ENCODE assay signal across 10 cellular contexts in the genomic region with DNA sequence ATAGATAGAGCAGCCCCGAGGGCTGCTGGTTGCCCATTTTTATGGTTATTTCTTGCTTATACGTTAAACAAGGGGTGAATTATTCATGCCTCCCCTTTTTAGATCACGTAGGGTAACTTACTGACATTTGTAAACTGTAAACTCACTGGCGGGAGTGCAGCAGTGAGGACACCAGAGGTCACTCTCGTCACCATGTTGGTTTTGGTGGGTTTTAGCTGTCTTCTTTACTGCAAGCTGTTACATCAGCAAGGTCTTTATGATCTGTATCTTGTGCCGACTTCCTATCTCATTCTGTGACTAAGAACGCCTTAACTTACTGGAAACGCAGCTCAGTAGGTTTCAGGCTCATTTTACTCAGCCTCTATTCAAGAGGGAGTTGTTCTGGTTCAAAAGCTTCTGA.
DNase-seq lines count a peak whose midpoint lies in the region; ATAC-seq, FAIRE-seq and TF ChIP-seq lines count a peak whose summit lies in the region.
"Had no signal": no experiment of that assay in that cellular context is flagged by ENCODE, and none has a peak within 500 bp of the region (broad histone marks: within the 10 kb centered on the region; RNA-seq: fewer than 3 reads in every experiment).

No MANE protein-coding gene starts in this region.

- H3K27me3 ChIP-seq in MG63 (no peaks in the 10 kb centered on the region), uterus (no peaks in the 10 kb centered on the region), adrenal gland (no peaks in the 10 kb centered on the region)

- TF ChIP-seq CTCF in uterus (IDR thresholded peaks at IDR 0.05): no peak
- TF ChIP-seq CTCF in adrenal gland (IDR thresholded peaks at IDR 0.05): no peak

- H3K4me1 ChIP-seq in uterus (no peaks in the 10 kb centered on the region), adrenal gland (replicated peaks in 1 of 2) (no peaks in the 10 kb centered on the region)

- no peak overlapping the region for H3K27ac ChIP-seq in uterus
- no peak overlapping the region for H3K27ac ChIP-seq in adrenal gland

- FAIRE-seq in islet of Langerhans (lab: Jason Lieb, UNC): peak; percentile 68
- FAIRE-seq: small intestine had no signal

- TF ChIP-seq POLR2A in uterus (IDR thresholded peaks at IDR 0.05): no peak
- TF ChIP-seq POLR2A in adrenal gland (IDR thresholded peaks at IDR 0.05): no peak

- intact Hi-C loops in uterus (cut with DNase I; ENCODE audit: low total_unique reads): no loop called here
- intact Hi-C loops in adrenal gland (cut with DNase I): no loop called here

- DNase-seq in DMS53 (lab: John Stamatoyannopoulos, UW) (peak; percentile 68), MG63 (peak; percentile 2), uterus (no peak), adrenal gland (no peak)
- DNase-seq: SIG-M5, small intestine had no signal

- no peak overlapping the region for H3K4me3 ChIP-seq in MG63
- no peak overlapping the region for H3K4me3 ChIP-seq in uterus
- H3K4me3 ChIP-seq in adrenal gland: no peak overlapping the region

- 50 to 64% (median 56%) methylated on average over 8 of the region's 8 CpGs for WGBS in adrenal gland, 4 donors

- ATAC-seq in SK-N-SH treated with all-trans-retinoic acid at 6 μM for 48 hours (peak; percentile 49; the same call in 2 of the 3 replicates), HG02678 (IDR thresholded peaks at IDR 0.05; ENCODE audit: unreplicated experiment) (no peak), HG03196 (IDR thresholded peaks at IDR 0.05; ENCODE audit: unreplicated experiment) (no peak)

- H3K9me3 ChIP-seq in MG63 (no peaks in the 10 kb centered on the region), uterus (no peaks in the 10 kb centered on the region), adrenal gland (replicated peaks in 1 of 3) (no peaks in the 10 kb centered on the region)

- H3K36me3 ChIP-seq in MG63 (no peaks in the 10 kb centered on the region), uterus (no peaks in the 10 kb centered on the region), adrenal gland (replicated peaks in 1 of 2) (no peaks in the 10 kb centered on the region)

TF ChIP-seq in SK-N-SH treated with all-trans-retinoic acid at 6 μM for 48 hours, 23 proteins besides CTCF, POLR2A, EP300 and RAD21:
- TF ChIP-seq ARNTL (CRISPR knock-in tag; IDR thresholded peaks at IDR 0.05; ENCODE audit: borderline replicate concordance, low read depth) (no peak), ZFP3 (CRISPR knock-in tag; IDR thresholded peaks at IDR 0.05) (no peak), ZNF70 (CRISPR knock-in tag; IDR thresholded peaks at IDR 0.05) (no peak), ISL1 (CRISPR knock-in tag; IDR thresholded peaks at IDR 0.05) (no peak), ZC3H10 (CRISPR knock-in tag; IDR thresholded peaks at IDR 0.05) (no peak), ZFP30 (CRISPR knock-in tag; IDR thresholded peaks at IDR 0.05) (no peak), ZNF8 (CRISPR knock-in tag; IDR thresholded peaks at IDR 0.05) (no peak), TOX (CRISPR knock-in tag; IDR thresholded peaks at IDR 0.05; ENCODE audit: borderline replicate concordance) (no peak), ZNF565 (CRISPR knock-in tag; conservative IDR thresholded peaks at IDR 0.05; ENCODE audit: low read depth) (no peak), GLIS3 (CRISPR knock-in tag; IDR thresholded peaks at IDR 0.05) (no peak), RARB (CRISPR knock-in tag; IDR thresholded peaks at IDR 0.05) (no peak)
- TF ChIP-seq, protein P1, sequence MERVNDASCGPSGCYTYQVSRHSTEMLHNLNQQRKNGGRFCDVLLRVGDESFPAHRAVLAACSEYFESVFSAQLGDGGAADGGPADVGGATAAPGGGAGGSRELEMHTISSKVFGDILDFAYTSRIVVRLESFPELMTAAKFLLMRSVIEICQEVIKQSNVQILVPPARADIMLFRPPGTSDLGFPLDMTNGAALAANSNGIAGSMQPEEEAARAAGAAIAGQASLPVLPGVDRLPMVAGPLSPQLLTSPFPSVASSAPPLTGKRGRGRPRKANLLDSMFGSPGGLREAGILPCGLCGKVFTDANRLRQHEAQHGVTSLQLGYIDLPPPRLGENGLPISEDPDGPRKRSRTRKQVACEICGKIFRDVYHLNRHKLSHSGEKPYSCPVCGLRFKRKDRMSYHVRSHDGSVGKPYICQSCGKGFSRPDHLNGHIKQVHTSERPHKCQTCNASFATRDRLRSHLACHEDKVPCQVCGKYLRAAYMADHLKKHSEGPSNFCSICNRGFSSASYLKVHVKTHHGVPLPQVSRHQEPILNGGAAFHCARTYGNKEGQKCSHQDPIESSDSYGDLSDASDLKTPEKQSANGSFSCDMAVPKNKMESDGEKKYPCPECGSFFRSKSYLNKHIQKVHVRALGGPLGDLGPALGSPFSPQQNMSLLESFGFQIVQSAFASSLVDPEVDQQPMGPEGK (CRISPR knock-in tag; IDR thresholded peaks at IDR 0.05; ENCODE audit: borderline replicate concordance): no peak
- TF ChIP-seq, protein P2, sequence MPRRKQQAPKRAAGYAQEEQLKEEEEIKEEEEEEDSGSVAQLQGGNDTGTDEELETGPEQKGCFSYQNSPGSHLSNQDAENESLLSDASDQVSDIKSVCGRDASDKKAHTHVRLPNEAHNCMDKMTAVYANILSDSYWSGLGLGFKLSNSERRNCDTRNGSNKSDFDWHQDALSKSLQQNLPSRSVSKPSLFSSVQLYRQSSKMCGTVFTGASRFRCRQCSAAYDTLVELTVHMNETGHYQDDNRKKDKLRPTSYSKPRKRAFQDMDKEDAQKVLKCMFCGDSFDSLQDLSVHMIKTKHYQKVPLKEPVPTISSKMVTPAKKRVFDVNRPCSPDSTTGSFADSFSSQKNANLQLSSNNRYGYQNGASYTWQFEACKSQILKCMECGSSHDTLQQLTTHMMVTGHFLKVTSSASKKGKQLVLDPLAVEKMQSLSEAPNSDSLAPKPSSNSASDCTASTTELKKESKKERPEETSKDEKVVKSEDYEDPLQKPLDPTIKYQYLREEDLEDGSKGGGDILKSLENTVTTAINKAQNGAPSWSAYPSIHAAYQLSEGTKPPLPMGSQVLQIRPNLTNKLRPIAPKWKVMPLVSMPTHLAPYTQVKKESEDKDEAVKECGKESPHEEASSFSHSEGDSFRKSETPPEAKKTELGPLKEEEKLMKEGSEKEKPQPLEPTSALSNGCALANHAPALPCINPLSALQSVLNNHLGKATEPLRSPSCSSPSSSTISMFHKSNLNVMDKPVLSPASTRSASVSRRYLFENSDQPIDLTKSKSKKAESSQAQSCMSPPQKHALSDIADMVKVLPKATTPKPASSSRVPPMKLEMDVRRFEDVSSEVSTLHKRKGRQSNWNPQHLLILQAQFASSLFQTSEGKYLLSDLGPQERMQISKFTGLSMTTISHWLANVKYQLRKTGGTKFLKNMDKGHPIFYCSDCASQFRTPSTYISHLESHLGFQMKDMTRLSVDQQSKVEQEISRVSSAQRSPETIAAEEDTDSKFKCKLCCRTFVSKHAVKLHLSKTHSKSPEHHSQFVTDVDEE (CRISPR knock-in tag; IDR thresholded peaks at IDR 0.05): no peak
- TF ChIP-seq, protein P3, sequence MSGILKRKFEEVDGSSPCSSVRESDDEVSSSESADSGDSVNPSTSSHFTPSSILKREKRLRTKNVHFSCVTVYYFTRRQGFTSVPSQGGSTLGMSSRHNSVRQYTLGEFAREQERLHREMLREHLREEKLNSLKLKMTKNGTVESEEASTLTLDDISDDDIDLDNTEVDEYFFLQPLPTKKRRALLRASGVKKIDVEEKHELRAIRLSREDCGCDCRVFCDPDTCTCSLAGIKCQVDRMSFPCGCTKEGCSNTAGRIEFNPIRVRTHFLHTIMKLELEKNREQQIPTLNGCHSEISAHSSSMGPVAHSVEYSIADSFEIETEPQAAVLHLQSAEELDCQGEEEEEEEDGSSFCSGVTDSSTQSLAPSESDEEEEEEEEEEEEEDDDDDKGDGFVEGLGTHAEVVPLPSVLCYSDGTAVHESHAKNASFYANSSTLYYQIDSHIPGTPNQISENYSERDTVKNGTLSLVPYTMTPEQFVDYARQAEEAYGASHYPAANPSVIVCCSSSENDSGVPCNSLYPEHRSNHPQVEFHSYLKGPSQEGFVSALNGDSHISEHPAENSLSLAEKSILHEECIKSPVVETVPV (CRISPR knock-in tag; IDR thresholded peaks at IDR 0.05): no peak
- TF ChIP-seq, protein P4, sequence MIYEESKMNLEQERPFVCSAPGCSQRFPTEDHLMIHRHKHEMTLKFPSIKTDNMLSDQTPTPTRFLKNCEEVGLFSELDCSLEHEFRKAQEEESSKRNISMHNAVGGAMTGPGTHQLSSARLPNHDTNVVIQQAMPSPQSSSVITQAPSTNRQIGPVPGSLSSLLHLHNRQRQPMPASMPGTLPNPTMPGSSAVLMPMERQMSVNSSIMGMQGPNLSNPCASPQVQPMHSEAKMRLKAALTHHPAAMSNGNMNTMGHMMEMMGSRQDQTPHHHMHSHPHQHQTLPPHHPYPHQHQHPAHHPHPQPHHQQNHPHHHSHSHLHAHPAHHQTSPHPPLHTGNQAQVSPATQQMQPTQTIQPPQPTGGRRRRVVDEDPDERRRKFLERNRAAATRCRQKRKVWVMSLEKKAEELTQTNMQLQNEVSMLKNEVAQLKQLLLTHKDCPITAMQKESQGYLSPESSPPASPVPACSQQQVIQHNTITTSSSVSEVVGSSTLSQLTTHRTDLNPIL (CRISPR knock-in tag; IDR thresholded peaks at IDR 0.05; ENCODE audit: low read depth): no peak
- TF ChIP-seq, protein P5, sequence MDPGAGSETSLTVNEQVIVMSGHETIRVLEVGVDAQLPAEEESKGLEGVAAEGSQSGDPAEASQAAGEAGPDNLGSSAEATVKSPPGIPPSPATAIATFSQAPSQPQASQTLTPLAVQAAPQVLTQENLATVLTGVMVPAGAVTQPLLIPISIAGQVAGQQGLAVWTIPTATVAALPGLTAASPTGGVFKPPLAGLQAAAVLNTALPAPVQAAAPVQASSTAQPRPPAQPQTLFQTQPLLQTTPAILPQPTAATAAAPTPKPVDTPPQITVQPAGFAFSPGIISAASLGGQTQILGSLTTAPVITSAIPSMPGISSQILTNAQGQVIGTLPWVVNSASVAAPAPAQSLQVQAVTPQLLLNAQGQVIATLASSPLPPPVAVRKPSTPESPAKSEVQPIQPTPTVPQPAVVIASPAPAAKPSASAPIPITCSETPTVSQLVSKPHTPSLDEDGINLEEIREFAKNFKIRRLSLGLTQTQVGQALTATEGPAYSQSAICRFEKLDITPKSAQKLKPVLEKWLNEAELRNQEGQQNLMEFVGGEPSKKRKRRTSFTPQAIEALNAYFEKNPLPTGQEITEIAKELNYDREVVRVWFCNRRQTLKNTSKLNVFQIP (CRISPR knock-in tag; IDR thresholded peaks at IDR 0.05; ENCODE audit: borderline replicate concordance, low read depth): no peak

Comparison
In these comparisons a context has a peak if more than half of its experiments do, and no peak if none do; other contexts are left out.
1. DNase-seq: peak in DMS53 (single experiment) and MG63 (single experiment); none in uterus (0 of 2) and adrenal gland (0 of 7).